ENCODE assay signal across 11 cellular contexts in the genomic region with DNA sequence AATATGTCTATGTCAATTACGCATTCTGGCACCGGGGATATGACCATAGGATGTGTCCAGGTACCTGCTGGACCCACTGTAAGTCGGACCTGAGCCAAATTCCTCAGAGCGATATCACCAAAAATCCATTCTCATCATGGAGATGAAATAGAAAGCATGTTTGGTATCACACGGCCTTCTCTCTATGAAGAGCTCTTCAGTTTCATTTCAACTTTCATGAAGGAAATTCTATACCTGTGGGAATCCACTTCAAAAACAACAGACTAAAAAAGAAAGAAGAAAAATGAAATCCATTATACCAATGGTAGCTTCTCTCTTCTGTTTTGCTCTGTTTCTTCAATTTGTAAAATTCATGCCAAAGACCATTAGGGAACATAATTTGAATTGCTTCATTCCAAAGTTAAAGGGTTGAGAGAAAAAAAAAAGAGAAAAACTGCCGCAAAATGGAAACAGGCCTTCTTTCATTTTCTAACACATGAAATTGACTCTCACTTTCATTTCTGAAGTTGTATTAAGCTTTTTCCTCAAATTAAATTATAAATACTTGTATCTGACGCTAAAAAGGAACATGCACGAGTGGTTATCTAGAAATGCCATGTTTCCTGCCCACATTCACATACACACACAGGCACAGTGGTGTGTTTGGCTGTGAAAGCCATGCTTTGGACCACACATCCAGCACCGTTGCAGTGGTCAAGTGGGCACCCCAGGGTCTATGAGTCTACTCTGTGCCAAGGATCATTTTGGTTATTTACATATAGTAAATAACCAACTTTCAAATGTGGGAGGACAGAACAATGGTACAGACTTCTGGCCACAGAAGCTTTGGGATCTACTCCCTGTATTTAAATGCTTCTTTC. TPM values are rescaled to one million over a fixed set of nuclear protein-coding genes. Genes with fewer than 3 reads are reported as not detected.
A peak's percentile ranks its signal among the peaks of the same experiment; 100 is the strongest.
DNase-seq lines count a peak whose midpoint lies in the region; ATAC-seq, FAIRE-seq and TF ChIP-seq lines count a peak whose summit lies in the region.
"Had no signal": no experiment of that assay in that cellular context is flagged by ENCODE, and none has a peak within 500 bp of the region (broad histone marks: within the 10 kb centered on the region; RNA-seq: fewer than 3 reads in every experiment).

No MANE protein-coding gene starts in this region.

- H3K56ac ChIP-seq in H9 (ENCODE audit: insufficient read length, low read depth, low read length), result no peak overlapping the region

- no peak overlapping the region for H2BK12ac ChIP-seq in H9 (ENCODE audit: insufficient read length, low read depth, low read length)

- no peaks in the 10 kb centered on the region for H3K36me3 Mint-ChIP-seq in CD14-positive monocyte
- no peaks in the 10 kb centered on the region for H3K36me3 Mint-ChIP-seq in H9 (ENCODE audit: insufficient read depth in 1 of 3, low read depth in 3 of 3)
- H3K36me3 Mint-ChIP-seq: activated naive CD4-positive, alpha-beta T cell treated with anti-CD3 and anti-CD28 coated beads, Interleukin-2, amount 10 ng/mL, durations not matched to agents 7 days and 5 days had no signal

- H3T11ph ChIP-seq in H9 (ENCODE audit: low read length), result no peak overlapping the region

- 95% methylated on average over 9 of the region's 9 CpGs for WGBS in smooth muscle cell (ENCODE audit: low lambda C conversion rate)
- WGBS in H9 (ENCODE audit: extremely low coverage, insufficient read length, low lambda C conversion rate), result no CpG with 5 or more reads among the region's 9 CpGs

- no peak overlapping the region for H2BK20ac ChIP-seq in H9 (ENCODE audit: low read depth, low read length, poor library complexity, severe bottlenecking)

- H3F3A ChIP-seq in smooth muscle cell (ENCODE audit: low read depth), result no peaks in the 10 kb centered on the region

- H3K23me2 ChIP-seq in H9 (ENCODE audit: insufficient read length, low read depth, low read length, poor library complexity, severe bottlenecking), result no peaks in the 10 kb centered on the region

- no peak overlapping the region for H4K8ac ChIP-seq in H9 (replicated peaks; ENCODE audit: insufficient read length, low read depth, low read length)

- H3K18ac ChIP-seq in H9 (ENCODE audit: insufficient read length, low read depth, low read length), result no peak overlapping the region

- H3K27me3 Mint-ChIP-seq in CD14-positive monocyte (ENCODE audit: low read depth in 3 of 3) (no peaks in the 10 kb centered on the region), H9 (ENCODE audit: low read depth) (no peaks in the 10 kb centered on the region)

- no peak overlapping the region for H2BK120ac ChIP-seq in H9 (ENCODE audit: low read depth, low read length, poor library complexity, severe bottlenecking)

- H3K4me1 Mint-ChIP-seq in CD14-positive monocyte, result peaks cover 30% of the 10 kb centered on the region
- H3K4me1 Mint-ChIP-seq in H9, result peaks cover 3 to 6% of the 10 kb centered on the region in 2 experiments; a peak in 3 of 4 replicates

- H3K9ac ChIP-seq in smooth muscle cell (ENCODE audit: low read depth), result no peak overlapping the region
- H3K9ac ChIP-seq in H9 (ENCODE audit: extremely low read depth, insufficient read length, low read length), result no peak overlapping the region

- no peak overlapping the region for H2BK5ac ChIP-seq in H9 (ENCODE audit: insufficient read length, low read length)

- no peak overlapping the region for H3K23ac ChIP-seq in H9 (ENCODE audit: insufficient read length, low read depth, low read length)

- H3K4me3 ChIP-seq in GM08714 (ENCODE audit: low read length) (peak overlapping the region; percentile 54; the same call in 1 of the 2 replicates), smooth muscle cell (no peak overlapping the region)
- H3K4me3 ChIP-seq: SJCRH30 had no signal

- H3K4me2 ChIP-seq in smooth muscle cell (no peak overlapping the region), H9 (ENCODE audit: insufficient read depth, insufficient read length, low read length) (no peak overlapping the region)

- no peak overlapping the region for H3K14ac ChIP-seq in H9 (ENCODE audit: insufficient read depth, low read length)

- FAIRE-seq in GM19239 (lab: Jason Lieb, UNC), result peak; percentile 84

- H3K4me3 Mint-ChIP-seq in CD14-positive monocyte, result no peak overlapping the region
- no peak overlapping the region for H3K4me3 Mint-ChIP-seq in H9
- H3K4me3 Mint-ChIP-seq: activated naive CD4-positive, alpha-beta T cell treated with anti-CD3 and anti-CD28 coated beads, Interleukin-2, amount 10 ng/mL, durations not matched to agents 7 days and 5 days had no signal

- H2BK15ac ChIP-seq in H9 (ENCODE audit: low read depth, low read length), result no peak overlapping the region

- peaks cover 0 to 4% (median 0%) of the 10 kb centered on the region in 7 donors for H3K9me3 Mint-ChIP-seq in CD14-positive monocyte
- no peaks in the 10 kb centered on the region for H3K9me3 Mint-ChIP-seq in H9
- H3K9me3 Mint-ChIP-seq: activated naive CD4-positive, alpha-beta T cell treated with anti-CD3 and anti-CD28 coated beads, Interleukin-2, amount 10 ng/mL, durations not matched to agents 7 days and 5 days had no signal

- DNase-seq in GM19239 (ENCODE audit: insufficient read length, low spot score), result no peak
- no peak for DNase-seq in CD14-positive monocyte (ENCODE audit: low spot score)
- DNase-seq in smooth muscle cell (lab: John Stamatoyannopoulos, UW; ENCODE audit: unreplicated experiment), result no peak
- no peak for DNase-seq in H9
- no peak for DNase-seq in HuH-7.5 (ENCODE audit: low spot score)
- DNase-seq: activated naive CD4-positive, alpha-beta T cell treated with anti-CD3 and anti-CD28 coated beads, Interleukin-2, amount 10 ng/mL, durations not matched to agents 7 days and 5 days; kidney glomerular epithelial cell; SJCRH30 had no signal

- ATAC-seq in HG02623 (IDR thresholded peaks at IDR 0.05; ENCODE audit: unreplicated experiment) (peak; percentile 55), HG03460 (IDR thresholded peaks at IDR 0.05; ENCODE audit: unreplicated experiment) (peak; percentile 63)

- intact Hi-C loops in CD14-positive monocyte (cut with micrococcal nuclease), result no loop called here

- no peaks in the 10 kb centered on the region for H3K79me2 ChIP-seq in smooth muscle cell (ENCODE audit: low read depth)
- H3K79me2 ChIP-seq in H9 (ENCODE audit: insufficient read depth, low read length), result no peaks in the 10 kb centered on the region

- H3K27ac ChIP-seq in smooth muscle cell (ENCODE audit: low read depth) (no peak overlapping the region), H9 (ENCODE audit: insufficient read length, low read depth, low read length) (no peak overlapping the region)
- H3K27ac ChIP-seq: SJCRH30 had no signal

- no peak overlapping the region for H2AK5ac ChIP-seq in H9 (ENCODE audit: insufficient read length, low read length)

- H3K27me3 ChIP-seq in smooth muscle cell (ENCODE audit: low read depth) (no peaks in the 10 kb centered on the region), H9 (ENCODE audit: insufficient read depth, low read length) (no peaks in the 10 kb centered on the region)
- H3K27me3 ChIP-seq: SJCRH30 had no signal

- H3K9me3 ChIP-seq in smooth muscle cell (replicated peaks; ENCODE audit: low read depth) (no peaks in the 10 kb centered on the region), H9 (ENCODE audit: control insufficient read depth, low read depth, low read length) (no peaks in the 10 kb centered on the region)
- H3K9me3 ChIP-seq: SJCRH30 had no signal

- H4K91ac ChIP-seq in H9 (ENCODE audit: insufficient read length, low read depth, low read length), result no peak overlapping the region

- H2AFZ ChIP-seq in smooth muscle cell (ENCODE audit: low read depth), result no peak overlapping the region
- H2AFZ ChIP-seq in H9 (ENCODE audit: low read length), result no peak overlapping the region

- no peak overlapping the region for H3K4ac ChIP-seq in H9 (ENCODE audit: low read depth, low read length)

- no peaks in the 10 kb centered on the region for H4K20me1 ChIP-seq in smooth muscle cell (ENCODE audit: low read depth)
- no peaks in the 10 kb centered on the region for H4K20me1 ChIP-seq in H9 (ENCODE audit: control insufficient read depth, insufficient read depth, insufficient read length)

- H3K36me3 ChIP-seq in smooth muscle cell (ENCODE audit: low read depth), result no peaks in the 10 kb centered on the region
- H3K36me3 ChIP-seq: SJCRH30 had no signal

- no peaks in the 10 kb centered on the region for H3K4me1 ChIP-seq in smooth muscle cell (ENCODE audit: low read depth)
- H3K4me1 ChIP-seq in H9 (ENCODE audit: insufficient read depth, low read length), result no peaks in the 10 kb centered on the region
- H3K4me1 ChIP-seq: SJCRH30 had no signal

- H3K79me1 ChIP-seq in H9 (ENCODE audit: insufficient read depth, low read depth, low read length, poor library complexity, severe bottlenecking), result no peaks in the 10 kb centered on the region

- no peak overlapping the region for H4K5ac ChIP-seq in H9 (ENCODE audit: insufficient read length, low read depth, low read length)

- no peak for TF ChIP-seq CTCF in CD14-positive monocyte (IDR thresholded peaks at IDR 0.05)
- TF ChIP-seq CTCF in smooth muscle cell (IDR thresholded peaks at IDR 0.05; ENCODE audit: borderline replicate concordance, insufficient read depth, poor library complexity, severe bottlenecking), result no peak
- TF ChIP-seq CTCF in H9 (conservative IDR thresholded peaks at IDR 0.05), result no peak

- H3K27ac Mint-ChIP-seq in CD14-positive monocyte (peak overlapping the region in 1 of 7 donors; percentile 4), H9 (no peak overlapping the region)
- H3K27ac Mint-ChIP-seq: activated naive CD4-positive, alpha-beta T cell treated with anti-CD3 and anti-CD28 coated beads, Interleukin-2, amount 10 ng/mL, durations not matched to agents 7 days and 5 days had no signal

RNA-seq across cellular contexts. Expression of a gene that starts 46.9 kb away (rescaled TPM):
- polyA plus RNA-seq in CD14-positive monocyte, result 10 to 100 TPM; 21.4 to 26.9 TPM
- total RNA-seq in smooth muscle cell, result 133 and 167 TPM in 2 replicates
- polyA plus RNA-seq in smooth muscle cell, result 48.9 and 67.8 TPM in 2 replicates
- 22.0 and 22.9 TPM in 2 replicates for total RNA-seq in H9 (2021)
